ENCODE assay signal across 8 cellular contexts in the genomic region with DNA sequence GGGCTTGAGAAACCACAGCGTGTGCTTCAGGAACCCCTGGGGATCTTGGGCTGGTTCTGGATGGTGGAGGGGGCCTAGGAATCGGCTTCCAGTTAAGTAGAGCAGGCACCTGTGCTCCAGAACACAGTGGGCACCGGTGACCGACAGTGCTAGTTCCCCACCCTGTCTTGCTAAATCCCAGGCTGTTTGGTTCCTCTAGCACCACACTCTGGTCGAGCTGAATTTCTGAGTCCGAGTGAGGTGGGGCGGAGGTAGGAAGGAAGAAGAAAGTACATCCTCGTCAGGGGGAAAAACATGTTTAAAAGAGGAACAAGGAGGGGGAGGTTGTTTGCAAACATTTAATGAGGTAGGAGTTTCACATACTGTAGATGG.
A peak's percentile ranks its signal among the peaks of the same experiment; 100 is the strongest.
DNase-seq lines count a peak whose midpoint lies in the region; ATAC-seq and TF ChIP-seq lines count a peak whose summit lies in the region.

No MANE protein-coding gene starts in this region.

- peak; percentile 30 for ATAC-seq in HG02852 (IDR thresholded peaks at IDR 0.05; ENCODE audit: unreplicated experiment)
- ATAC-seq in stimulated activated naive B cell treated with anti-CD40 and anti-IgM and Interleukin-4, amounts not matched to agents 10 μg/mL and 1 μg/mL and 100 μg/mL, for 72 hours (replicated peaks), result peak in 1 of 2 donors; percentile 38

- H3K36me3 Mint-ChIP-seq in stimulated activated naive B cell treated with anti-CD40 and anti-IgM and Interleukin-4, amounts not matched to agents 10 μg/mL and 1 μg/mL and 100 μg/mL, for 72 hours, result peaks cover 7 to 18% of the 10 kb centered on the region in 2 donors

- no peak for TF ChIP-seq POLR2A in erythroblast (IDR thresholded peaks at IDR 0.05; ENCODE audit: low read length)

- no peaks in the 10 kb centered on the region for H3K27me3 Mint-ChIP-seq in stimulated activated naive B cell treated with anti-CD40 and anti-IgM and Interleukin-4, amounts not matched to agents 10 μg/mL and 1 μg/mL and 100 μg/mL, for 72 hours

- no peaks in the 10 kb centered on the region for H3K9me3 Mint-ChIP-seq in stimulated activated naive B cell treated with anti-CD40 and anti-IgM and Interleukin-4, amounts not matched to agents 10 μg/mL and 1 μg/mL and 100 μg/mL, for 72 hours

- peak overlapping the region; percentile 89 for H3K27ac Mint-ChIP-seq in stimulated activated naive B cell treated with anti-CD40 and anti-IgM and Interleukin-4, amounts not matched to agents 10 μg/mL and 1 μg/mL and 100 μg/mL, for 72 hours

- peak; percentile 37 for DNase-seq in activated CD4-positive, alpha-beta T cell treated with anti-CD3 and anti-CD28 coated beads for 48 hours
- DNase-seq in activated CD4-positive, alpha-beta T cell treated with anti-CD3 and anti-CD28 coated beads for 1 hour, result no peak
- DNase-seq in RPMI8226 (peak; percentile 77), erythroblast (lab: John Stamatoyannopoulos, UW) (peak; percentile 40 to 61), activated gamma-delta T cell treated with Interleukin-2 at 50 U/mL for 16 hours (no peak), AG20443 (ENCODE audit: low spot score) (no peak)
- DNase-seq in stimulated activated naive B cell treated with anti-CD40 and anti-IgM and Interleukin-4, amounts not matched to agents 10 μg/mL and 1 μg/mL and 100 μg/mL, for 72 hours, result no peak

- peak overlapping the region; percentile 23 to 76 for H3K4me3 Mint-ChIP-seq in stimulated activated naive B cell treated with anti-CD40 and anti-IgM and Interleukin-4, amounts not matched to agents 10 μg/mL and 1 μg/mL and 100 μg/mL, for 72 hours

- peaks cover 71 to 93% of the 10 kb centered on the region in 2 donors for H3K4me1 Mint-ChIP-seq in stimulated activated naive B cell treated with anti-CD40 and anti-IgM and Interleukin-4, amounts not matched to agents 10 μg/mL and 1 μg/mL and 100 μg/mL, for 72 hours

Comparison
In these comparisons a context has a peak if more than half of its experiments do, and no peak if none do; other contexts are left out.
1. DNase-seq: peak in activated CD4-positive, alpha-beta T cell treated with anti-CD3 and anti-CD28 coated beads for 48 hours (single experiment), RPMI8226 (single experiment) and erythroblast (2 of 2); none in activated CD4-positive, alpha-beta T cell treated with anti-CD3 and anti-CD28 coated beads for 1 hour (single experiment), stimulated activated naive B cell treated with anti-CD40 and anti-IgM and Interleukin-4, amounts not matched to agents 10 μg/mL and 1 μg/mL and 100 μg/mL, for 72 hours (single experiment), activated gamma-delta T cell treated with Interleukin-2 at 50 U/mL for 16 hours (single experiment) and AG20443 (single experiment).